In genomic region chr13:48400820-48401219, GRCh38 we compare ENCODE assay signal across 2 cellular contexts.
TF ChIP-seq lines count a peak whose summit lies in the region.

No MANE protein-coding gene starts in this region.

TF ChIP-seq in IMR-90, 13 proteins besides CTCF, POLR2A, EP300 and RAD21:
- TF ChIP-seq BHLHE40 (IDR thresholded peaks at IDR 0.05; ENCODE audit: low read depth, low read length) (no peak), RCOR1 (IDR thresholded peaks at IDR 0.05; ENCODE audit: insufficient replicate concordance, low read length) (no peak), MXI1 (IDR thresholded peaks at IDR 0.05; ENCODE audit: borderline replicate concordance, low read depth, low read length) (no peak), USF2 (IDR thresholded peaks at IDR 0.05; ENCODE audit: low read depth, low read length) (no peak), MAFK (IDR thresholded peaks at IDR 0.05; ENCODE audit: low read depth, low read length) (no peak), FOS (IDR thresholded peaks at IDR 0.05; ENCODE audit: low read depth, low read length) (no peak), SMC3 (IDR thresholded peaks at IDR 0.05; ENCODE audit: low read depth, low read length) (no peak), CHD1 (IDR thresholded peaks at IDR 0.05; ENCODE audit: low read depth, low read length) (no peak), ELK1 (IDR thresholded peaks at IDR 0.05; ENCODE audit: borderline replicate concordance, low read depth, low read length) (no peak), RFX5 (IDR thresholded peaks at IDR 0.05; ENCODE audit: low read depth, low read length) (no peak), CEBPB (IDR thresholded peaks at IDR 0.05; ENCODE audit: low read depth, low read length) (no peak)

TF ChIP-seq in GM12878, 131 proteins besides CTCF, POLR2A, EP300 and RAD21:
- 0 out of 2 replicates have a peak, but pooled peaks have one; percentile 11 for TF ChIP-seq ZNF24 (IDR thresholded peaks at IDR 0.05)
- peak; percentile 10; the same call in 1 of the 2 replicates for TF ChIP-seq SMC3 (IDR thresholded peaks at IDR 0.05; ENCODE audit: borderline replicate concordance, low read length)
- TF ChIP-seq TCF7 (IDR thresholded peaks at IDR 0.05; ENCODE audit: borderline replicate concordance): no peak
